ENCODE assay signal across 25 cellular contexts in the genomic region with DNA sequence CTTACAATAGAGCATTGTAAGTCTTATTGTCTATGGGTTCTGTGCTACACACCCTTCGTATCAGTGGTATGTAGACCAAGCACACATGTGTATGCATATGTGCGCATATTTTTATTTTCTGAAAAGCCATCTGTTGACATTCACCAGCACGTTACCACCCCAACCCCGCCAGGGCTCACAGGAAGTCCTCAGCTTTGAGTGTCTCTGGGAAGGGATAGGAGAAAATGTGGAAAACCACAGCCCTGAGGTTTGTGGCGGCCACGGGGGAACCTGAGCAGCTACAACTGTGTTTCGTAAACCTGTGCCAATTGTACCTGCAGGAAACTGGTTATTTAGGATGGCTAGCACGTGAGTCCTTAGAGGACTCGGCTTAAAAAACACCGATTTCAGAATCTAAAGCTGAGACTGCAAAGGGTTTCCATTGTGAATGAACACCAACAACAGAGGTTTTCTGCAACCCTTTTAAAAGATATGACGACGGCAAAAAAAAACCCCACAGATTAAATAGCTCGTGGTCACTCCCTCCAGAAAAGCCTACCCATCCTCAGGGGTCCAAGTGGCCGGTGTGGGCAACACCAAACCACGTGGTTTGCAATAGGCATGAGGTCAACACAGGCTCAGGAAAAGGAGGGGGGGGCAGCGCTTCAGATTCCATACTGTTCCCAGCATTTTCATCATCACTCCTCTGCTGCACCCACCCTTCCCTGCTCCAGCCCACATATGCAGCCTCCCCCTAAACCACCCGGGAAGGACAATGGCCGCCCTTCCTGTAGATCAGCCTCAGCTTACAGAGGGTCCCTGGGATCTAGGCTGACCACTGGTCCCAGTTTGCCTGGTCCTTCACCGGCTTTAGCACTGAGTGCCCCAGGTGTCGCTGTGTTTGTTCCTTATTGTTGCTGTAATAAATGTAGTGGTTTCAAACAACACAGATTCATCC.
"Had no signal": no experiment of that assay in that cellular context is flagged by ENCODE, and none has a peak within 500 bp of the region (broad histone marks: within the 10 kb centered on the region; RNA-seq: fewer than 3 reads in every experiment).

No MANE protein-coding gene starts in this region.

- H3K27me3 ChIP-seq: hepatocyte, ovary, right atrium auricular region, upper lobe of right lung had no signal

- H3K4me1 ChIP-seq: gastroesophageal sphincter, right atrium auricular region, suprapubic skin, tibial artery, upper lobe of right lung had no signal

- H3K27ac ChIP-seq: gastroesophageal sphincter, hepatocyte, ovary, right atrium auricular region, suprapubic skin, tibial artery, upper lobe of right lung had no signal

- DNase-seq: activated CD4-positive, alpha-beta T cell treated with anti-CD3 and anti-CD28 coated beads for 4 hours; activated CD4-positive, alpha-beta T cell treated with anti-CD3 and anti-CD28 coated beads, Interleukin-2, amount 50 U/mL, for 4 hours; activated CD4-positive, CD25-positive, alpha-beta regulatory T cell; activated CD8-positive, alpha-beta memory T cell treated with anti-CD3 and anti-CD28 coated beads, Interleukin-2, amount 50 U/mL, for 4 hours; activated naive CD8-positive, alpha-beta T cell treated with anti-CD3 and anti-CD28 coated beads, Interleukin-2, amount 50 U/mL, for 24 hours; activated T-cell treated with anti-CD3 and anti-CD28 coated beads, Interleukin-2, amount 50 U/mL, for 1 hour; amygdala; caudate nucleus; cortex of kidney; effector memory CD8-positive, alpha-beta T cell; erythroblast; islet precursor cell; left cardiac atrium; mammary epithelial cell; ovary; stimulated activated naive CD4-positive, alpha-beta T cell; tibial artery; upper lobe of right lung had no signal

- H3K27ac Mint-ChIP-seq: activated naive CD4-positive, alpha-beta T cell treated with anti-CD3 and anti-CD28 coated beads, Interleukin-2, amount 50 U/mL, for 24 hours; activated naive CD8-positive, alpha-beta T cell treated with anti-CD3 and anti-CD28 coated beads, Interleukin-2, amount 50 U/mL, for 24 hours; activated T-helper 1 cell treated with anti-CD3 and anti-CD28 coated beads, Interleukin-12 subunit alpha, Interleukin-12 subunit beta, Interleukin-2, Interleukin-4 antibody, amounts not matched to agents 30 ng/mL and 10 ng/mL and 1 ng/mL, durations not matched to agents 14 hours and 24 hours and 36 hours; effector memory CD8-positive, alpha-beta T cell; nephron had no signal

- H3K4me3 ChIP-seq: gastroesophageal sphincter, hepatocyte, ovary, right atrium auricular region, suprapubic skin, tibial artery, upper lobe of right lung had no signal

- H3K79me2 ChIP-seq: hepatocyte had no signal

- H3K4me3 Mint-ChIP-seq: activated naive CD4-positive, alpha-beta T cell treated with anti-CD3 and anti-CD28 coated beads, Interleukin-2, amount 50 U/mL, for 24 hours; activated naive CD8-positive, alpha-beta T cell treated with anti-CD3 and anti-CD28 coated beads, Interleukin-2, amount 50 U/mL, for 24 hours; activated T-helper 1 cell treated with anti-CD3 and anti-CD28 coated beads, Interleukin-12 subunit alpha, Interleukin-12 subunit beta, Interleukin-2, Interleukin-4 antibody, amounts not matched to agents 30 ng/mL and 10 ng/mL and 1 ng/mL, durations not matched to agents 14 hours and 24 hours and 36 hours; effector memory CD8-positive, alpha-beta T cell; nephron had no signal

- H2AFZ ChIP-seq: hepatocyte had no signal

- H3K9me3 Mint-ChIP-seq: activated naive CD4-positive, alpha-beta T cell treated with anti-CD3 and anti-CD28 coated beads, Interleukin-2, amount 50 U/mL, for 24 hours; activated naive CD8-positive, alpha-beta T cell treated with anti-CD3 and anti-CD28 coated beads, Interleukin-2, amount 50 U/mL, for 24 hours; activated T-helper 1 cell treated with anti-CD3 and anti-CD28 coated beads, Interleukin-12 subunit alpha, Interleukin-12 subunit beta, Interleukin-2, Interleukin-4 antibody, amounts not matched to agents 30 ng/mL and 10 ng/mL and 1 ng/mL, durations not matched to agents 14 hours and 24 hours and 36 hours; effector memory CD8-positive, alpha-beta T cell had no signal

- H3K4me1 Mint-ChIP-seq: activated naive CD4-positive, alpha-beta T cell treated with anti-CD3 and anti-CD28 coated beads, Interleukin-2, amount 50 U/mL, for 24 hours; activated naive CD8-positive, alpha-beta T cell treated with anti-CD3 and anti-CD28 coated beads, Interleukin-2, amount 50 U/mL, for 24 hours; nephron had no signal

- H3K9me3 ChIP-seq: gastroesophageal sphincter, ovary, right atrium auricular region, suprapubic skin, tibial artery, upper lobe of right lung had no signal

- H3K36me3 Mint-ChIP-seq: activated naive CD4-positive, alpha-beta T cell treated with anti-CD3 and anti-CD28 coated beads, Interleukin-2, amount 50 U/mL, for 24 hours had no signal

- H3K36me3 ChIP-seq: gastroesophageal sphincter, ovary, right atrium auricular region, suprapubic skin, tibial artery, upper lobe of right lung had no signal

- ATAC-seq: activated naive CD8-positive, alpha-beta T cell treated with anti-CD3 and anti-CD28 coated beads, Interleukin-2, amount 50 U/mL, for 24 hours; effector memory CD8-positive, alpha-beta T cell; gastroesophageal sphincter; left cardiac atrium; upper lobe of right lung had no signal

- H3K4me2 ChIP-seq: hepatocyte had no signal
